ENCODE assay signal across 9 cellular contexts in the genomic region with DNA sequence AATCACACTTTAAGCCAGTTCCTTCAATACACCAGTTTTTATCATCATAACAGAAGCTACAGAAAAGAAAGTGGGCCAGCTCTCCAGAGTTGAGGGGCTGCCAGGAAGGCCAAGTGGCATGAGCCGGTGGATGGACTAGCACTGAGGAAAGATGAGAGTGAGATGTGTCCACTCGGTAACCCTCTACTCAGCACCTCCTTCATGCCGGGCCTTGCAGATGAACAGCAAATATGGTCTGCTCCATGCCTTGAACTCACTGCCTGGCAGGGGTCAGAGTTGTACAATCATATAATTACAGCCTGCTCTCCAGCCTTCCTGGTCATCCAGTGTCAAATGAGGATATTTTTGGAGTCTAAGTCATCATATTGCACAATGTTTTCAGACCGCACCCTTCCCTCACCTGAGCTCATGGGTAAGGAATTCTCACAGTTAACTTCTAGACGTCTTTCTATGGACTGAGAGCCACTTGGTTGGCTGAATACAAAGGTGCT. TPM values are rescaled to one million over a fixed set of nuclear protein-coding genes. Genes with fewer than 3 reads are reported as not detected.
DNase-seq lines count a peak whose midpoint lies in the region; ATAC-seq and TF ChIP-seq lines count a peak whose summit lies in the region.
"Had no signal": no experiment of that assay in that cellular context is flagged by ENCODE, and none has a peak within 500 bp of the region (broad histone marks: within the 10 kb centered on the region; RNA-seq: fewer than 3 reads in every experiment).

No MANE protein-coding gene starts in this region.

- POLR2A ChIA-PET in BJ (lab: Charles Lee), result interaction anchor here (0.6 to 0.7 kb wide), 2 partner anchors 32 to 239 kb away, joined by 3 read pairs; no protein-coding TSS in a partner anchor

- H3K27ac ChIP-seq in mucosa of rectum (ENCODE audit: low read depth in 2 of 2, low read length in 2 of 2), result peak overlapping the region; percentile 96 to 97

- in situ Hi-C loops in GM13977 (cut with MboI; ENCODE audit: low pct_unique_long_range_greater_than_20kb, low sequenced_read_pairs, unreplicated experiment), result no loop called here

- no peak overlapping the region for H3K4me3 Mint-ChIP-seq in activated T-helper 2 cell treated with anti-CD3 and anti-CD28 coated beads, Interferon-gamma antibody, Interleukin-2, Interleukin-4, amounts not matched to agents 10 μg/mL and 5 μg/mL and 100 μg/mL, durations not matched to agents 14 hours and 24 hours and 36 hours (ENCODE audit: low read depth)

- peaks cover 9% of the 10 kb centered on the region for H3K36me3 ChIP-seq in BJ (ENCODE audit: control insufficient read depth, insufficient read depth, low read length)
- H3K36me3 ChIP-seq in MG63, result peaks cover 53% of the 10 kb centered on the region
- peaks cover 26 to 29% of the 10 kb centered on the region in 2 donors for H3K36me3 ChIP-seq in mucosa of rectum (ENCODE audit: control insufficient read depth in 2 of 2, insufficient read depth in 2 of 2, low read length in 2 of 2)

- CTCF ChIA-PET in BJ (lab: Yijun Ruan, JAX), result interaction anchor here (0.7 to 1.2 kb wide), 2 partner anchors 36 to 66 kb away, joined by 3 read pairs; no protein-coding TSS in a partner anchor

- H3K27me3 Mint-ChIP-seq in activated T-helper 2 cell treated with anti-CD3 and anti-CD28 coated beads, Interferon-gamma antibody, Interleukin-2, Interleukin-4, amounts not matched to agents 10 μg/mL and 5 μg/mL and 100 μg/mL, durations not matched to agents 14 hours and 24 hours and 36 hours (ENCODE audit: low read depth), result peaks cover 22% of the 10 kb centered on the region

- no peaks in the 10 kb centered on the region for H3K9me3 Mint-ChIP-seq in activated T-helper 2 cell treated with anti-CD3 and anti-CD28 coated beads, Interferon-gamma antibody, Interleukin-2, Interleukin-4, amounts not matched to agents 10 μg/mL and 5 μg/mL and 100 μg/mL, durations not matched to agents 14 hours and 24 hours and 36 hours

- no peak overlapping the region for H3K27ac Mint-ChIP-seq in activated T-helper 2 cell treated with anti-CD3 and anti-CD28 coated beads, Interferon-gamma antibody, Interleukin-2, Interleukin-4, amounts not matched to agents 10 μg/mL and 5 μg/mL and 100 μg/mL, durations not matched to agents 14 hours and 24 hours and 36 hours

- H3K4me1 Mint-ChIP-seq in activated T-helper 2 cell treated with anti-CD3 and anti-CD28 coated beads, Interferon-gamma antibody, Interleukin-2, Interleukin-4, amounts not matched to agents 10 μg/mL and 5 μg/mL and 100 μg/mL, durations not matched to agents 14 hours and 24 hours and 36 hours (ENCODE audit: low read depth), result peaks cover 16% of the 10 kb centered on the region

- no peaks in the 10 kb centered on the region for H3K27me3 ChIP-seq in BJ (ENCODE audit: control insufficient read depth, insufficient read depth, low read length)
- H3K27me3 ChIP-seq in MG63, result no peaks in the 10 kb centered on the region
- no peaks in the 10 kb centered on the region for H3K27me3 ChIP-seq in mucosa of rectum (ENCODE audit: control insufficient read depth in 2 of 2, insufficient read depth in 2 of 2, low read length in 2 of 2)

- peaks cover 4% of the 10 kb centered on the region for H3K36me3 Mint-ChIP-seq in activated T-helper 2 cell treated with anti-CD3 and anti-CD28 coated beads, Interferon-gamma antibody, Interleukin-2, Interleukin-4, amounts not matched to agents 10 μg/mL and 5 μg/mL and 100 μg/mL, durations not matched to agents 14 hours and 24 hours and 36 hours (ENCODE audit: low read depth)

- no peak overlapping the region for H3K4me3 ChIP-seq in BJ (ENCODE audit: low read depth, low read length)
- no peak overlapping the region for H3K4me3 ChIP-seq in MG63
- H3K4me3 ChIP-seq in mucosa of rectum (ENCODE audit: low read length in 2 of 2), result peak overlapping the region; percentile 28 to 42

- intact Hi-C loops in activated T-helper 2 cell treated with anti-CD3 and anti-CD28 coated beads, Interferon-gamma antibody, Interleukin-2, Interleukin-4, amounts not matched to agents 10 μg/mL and 5 μg/mL and 100 μg/mL, durations not matched to agents 14 hours and 24 hours and 36 hours (cut with micrococcal nuclease), result no loop called here

- peaks cover 61 to 85% of the 10 kb centered on the region in 2 donors for H3K4me1 ChIP-seq in mucosa of rectum (ENCODE audit: control insufficient read depth in 2 of 2, insufficient read depth in 2 of 2, low read length in 2 of 2)

- ATAC-seq in esophagus mucosa (peak; percentile 79), HG02763 (IDR thresholded peaks at IDR 0.05; ENCODE audit: unreplicated experiment) (no peak)

- DNase-seq in BJ (ENCODE audit: low read depth) (peak; percentile 76), MG63 (peak; percentile 69), GM13977 (ENCODE audit: low spot score) (no peak), NCI-H1436 (lab: John Stamatoyannopoulos, UW) (no peak)
- DNase-seq in activated T-helper 2 cell treated with anti-CD3 and anti-CD28 coated beads, Interferon-gamma antibody, Interleukin-2, Interleukin-4, amounts not matched to agents 10 μg/mL and 5 μg/mL and 100 μg/mL, durations not matched to agents 14 hours and 24 hours and 36 hours (ENCODE audit: low spot score), result no peak
- DNase-seq: OCI-M1 had no signal

- H3K9me3 ChIP-seq in MG63, result no peaks in the 10 kb centered on the region
- no peaks in the 10 kb centered on the region for H3K9me3 ChIP-seq in mucosa of rectum (ENCODE audit: control insufficient read depth in 2 of 2, low read length in 2 of 2)

- TF ChIP-seq CTCF in BJ (IDR thresholded peaks at IDR 0.05; ENCODE audit: insufficient read depth, low read depth, low read length), result no peak
- TF ChIP-seq CTCF in GM13977 (IDR thresholded peaks at IDR 0.05; ENCODE audit: extremely low read depth, insufficient read depth, missing control alignments), result no peak

- H3K9ac ChIP-seq in mucosa of rectum (ENCODE audit: low read depth in 1 of 2, low read length in 2 of 2), result peak overlapping the region; percentile 68 to 77

RNA-seq across cellular contexts. Expression of gene MGLL, which starts 4.9 kb away (rescaled TPM):
- polyA plus RNA-seq in BJ (2011; rRNA removed), result 67.1 and 108 TPM in 2 replicates
- polyA minus RNA-seq in BJ (2011; rRNA and poly(A)+ RNA removed), result 55.3 and 70.4 TPM in 2 replicates
- total RNA-seq in MG63 (2014; rRNA removed; shearing (Covaris generic); ENCODE audit: low replicate concordance), result 28.8 and 29.0 TPM in 2 replicates
- total RNA-seq in esophagus mucosa, result 135 TPM
- total RNA-seq in activated T-helper 2 cell treated with anti-CD3 and anti-CD28 coated beads, Interferon-gamma antibody, Interleukin-2, Interleukin-4, amounts not matched to agents 10 μg/mL and 5 μg/mL and 100 μg/mL, durations not matched to agents 14 hours and 24 hours and 36 hours, result 6.5 and 6.6 TPM in 2 replicates

Comparison
In these comparisons a context has a peak if more than half of its experiments do, and no peak if none do; other contexts are left out.
1. DNase-seq: peak in BJ (single experiment) and MG63 (single experiment); none in GM13977 (single experiment), activated T-helper 2 cell treated with anti-CD3 and anti-CD28 coated beads, Interferon-gamma antibody, Interleukin-2, Interleukin-4, amounts not matched to agents 10 μg/mL and 5 μg/mL and 100 μg/mL, durations not matched to agents 14 hours and 24 hours and 36 hours (single experiment) and NCI-H1436 (single experiment).
2. H3K4me3 ChIP-seq: peak in mucosa of rectum (2 of 2); none in BJ (single experiment) and MG63 (single experiment).